26 cellular contexts compared by ENCODE assay signal in genomic region chr6:43695967-43696291, GRCh38. TPM values are rescaled to one million over a fixed set of nuclear protein-coding genes. Genes with fewer than 3 reads are reported as not detected.
DNase-seq lines count a peak whose midpoint lies in the region; ATAC-seq, FAIRE-seq and TF ChIP-seq lines count a peak whose summit lies in the region.
"Had no signal": no experiment of that assay in that cellular context is flagged by ENCODE, and none has a peak within 500 bp of the region (broad histone marks: within the 10 kb centered on the region; RNA-seq: fewer than 3 reads in every experiment).

No MANE protein-coding gene starts in this region.

- H3K4me1 ChIP-seq in muscle layer of duodenum (ENCODE audit: control insufficient read depth in 1 of 2, insufficient read depth in 2 of 2, low read length in 2 of 2): peaks cover 9 to 16% of the 10 kb centered on the region in 2 donors

- H3K27ac ChIP-seq in muscle layer of duodenum (ENCODE audit: low read length): peak overlapping the region; percentile 80
- H3K27ac ChIP-seq: cardiac muscle cell, SK-N-MC had no signal

- H3K36me3 Mint-ChIP-seq in brain (no peaks in the 10 kb centered on the region), type B pancreatic cell (no peaks in the 10 kb centered on the region)
- H3K36me3 Mint-ChIP-seq: CD8-positive, alpha-beta T cell; stimulated activated naive B cell treated with anti-CD40 and anti-IgM and Interleukin-4, amounts not matched to agents 10 μg/mL and 1 μg/mL and 100 μg/mL, for 72 hours had no signal

- no peak for ATAC-seq in stimulated activated naive CD8-positive, alpha-beta T cell treated with anti-CD3 and anti-CD28 coated beads, Interleukin-15, Interleukin-2, amounts not matched to agents 100 U/mL and 50 U/mL, for 24 hours
- ATAC-seq: CD8-positive, alpha-beta T cell; stimulated activated naive B cell treated with anti-CD40 and anti-IgM and Interleukin-4, amounts not matched to agents 10 μg/mL and 1 μg/mL and 100 μg/mL, for 72 hours had no signal

- no peak for FAIRE-seq in HTR-8/SVneo (lab: Jason Lieb, UNC)

- peaks cover 30% of the 10 kb centered on the region for H3K27me3 Mint-ChIP-seq in brain
- H3K27me3 Mint-ChIP-seq in type B pancreatic cell: no peaks in the 10 kb centered on the region

- H3K27me3 ChIP-seq in muscle layer of duodenum (ENCODE audit: low read depth, low read length): no peaks in the 10 kb centered on the region
- H3K27me3 ChIP-seq: cardiac muscle cell had no signal

- peaks cover 47% of the 10 kb centered on the region for H3K4me1 Mint-ChIP-seq in brain
- peaks cover 42% of the 10 kb centered on the region for H3K4me1 Mint-ChIP-seq in type B pancreatic cell (ENCODE audit: unreplicated experiment)

- DNase-seq in NCI-H748 treated with DMSO at 0.1 percent for 48 hours (lab: John Stamatoyannopoulos, UW): peak; percentile 89
- DNase-seq in NCI-H748 (lab: John Stamatoyannopoulos, UW; ENCODE audit: unreplicated experiment): no peak
- no peak for DNase-seq in type B pancreatic cell (ENCODE audit: extremely low spot score, unreplicated experiment)
- no peak for DNase-seq in NCI-H2081 (lab: John Stamatoyannopoulos, UW)
- DNase-seq in stimulated activated naive CD8-positive, alpha-beta T cell treated with anti-CD3 and anti-CD28 coated beads, Interleukin-15, Interleukin-2, amounts not matched to agents 100 U/mL and 50 U/mL, for 24 hours: no peak
- DNase-seq in HTR-8/SVneo (ENCODE audit: insufficient read length, low spot score): no peak
- DNase-seq: activated CD4-positive, alpha-beta T cell treated with anti-CD3 and anti-CD28 coated beads, Interleukin-2, amount 50 U/mL, for 1 hour; activated naive CD4-positive, alpha-beta T cell treated with anti-CD3 and anti-CD28 coated beads, Interleukin-2, amount 50 U/mL, for 16 hours; AML-193; CD8-positive, alpha-beta T cell; GDM1; HFFc6; KBM-7; MM.1S; NCI-H1417 treated with DMSO at 0.1 percent for 48 hours; occipital lobe; stimulated activated CD4-positive, alpha-beta T cell treated with anti-CD3 and anti-CD28 coated beads, Interleukin-4, amount 100 ng/mL, for 24 hours; stimulated activated naive B cell treated with anti-CD40 and anti-IgM and Interleukin-4, amounts not matched to agents 10 μg/mL and 1 μg/mL and 100 μg/mL, for 72 hours; T-helper 2 cell had no signal

- H3K27ac Mint-ChIP-seq in brain (peak overlapping the region in 4 of 5 experiments; percentile 6 to 88 (median 54)), type B pancreatic cell (peak overlapping the region; percentile 55)
- H3K27ac Mint-ChIP-seq: activated T-helper 1 cell treated with anti-CD3 and anti-CD28 coated beads, Interleukin-12 subunit alpha, Interleukin-12 subunit beta, Interleukin-2, Interleukin-4 antibody, amounts not matched to agents 30 ng/mL and 10 ng/mL and 1 ng/mL, durations not matched to agents 14 hours and 24 hours and 36 hours; CD8-positive, alpha-beta T cell; dendritic cell treated with granulocyte-macrophage colony-stimulating factor and Interleukin-4, amounts not matched to agents 40 ng/mL and 50 ng/mL, for 4 days; HFFc6; stimulated activated naive B cell treated with anti-CD40 and anti-IgM and Interleukin-4, amounts not matched to agents 10 μg/mL and 1 μg/mL and 100 μg/mL, for 72 hours had no signal

- TF ChIP-seq CTCF in brain (conservative IDR thresholded peaks at IDR 0.05) (no peak), type B pancreatic cell (conservative IDR thresholded peaks at IDR 0.05) (no peak)

- H3K9me3 ChIP-seq in muscle layer of duodenum (ENCODE audit: control insufficient read depth in 1 of 2, low read length in 2 of 2): no peaks in the 10 kb centered on the region

- no peaks in the 10 kb centered on the region for H3K36me3 ChIP-seq in muscle layer of duodenum (ENCODE audit: control insufficient read depth in 1 of 2, insufficient read depth in 2 of 2, low read length in 2 of 2)
- H3K36me3 ChIP-seq: cardiac muscle cell had no signal

- H3K9me3 Mint-ChIP-seq in brain (no peaks in the 10 kb centered on the region), type B pancreatic cell (no peaks in the 10 kb centered on the region)
- H3K9me3 Mint-ChIP-seq: activated T-helper 1 cell treated with anti-CD3 and anti-CD28 coated beads, Interleukin-12 subunit alpha, Interleukin-12 subunit beta, Interleukin-2, Interleukin-4 antibody, amounts not matched to agents 30 ng/mL and 10 ng/mL and 1 ng/mL, durations not matched to agents 14 hours and 24 hours and 36 hours; CD8-positive, alpha-beta T cell; dendritic cell treated with granulocyte-macrophage colony-stimulating factor and Interleukin-4, amounts not matched to agents 40 ng/mL and 50 ng/mL, for 4 days; HFFc6; stimulated activated naive B cell treated with anti-CD40 and anti-IgM and Interleukin-4, amounts not matched to agents 10 μg/mL and 1 μg/mL and 100 μg/mL, for 72 hours had no signal

- no peak overlapping the region for H3K4me3 ChIP-seq in muscle layer of duodenum (ENCODE audit: low read depth in 1 of 2, low read length in 2 of 2)
- H3K4me3 ChIP-seq: cardiac muscle cell, SK-N-MC had no signal

- peak overlapping the region in 1 of 5 experiments; percentile 2 for H3K4me3 Mint-ChIP-seq in brain
- peak overlapping the region; percentile 20 for H3K4me3 Mint-ChIP-seq in type B pancreatic cell
- H3K4me3 Mint-ChIP-seq: activated T-helper 1 cell treated with anti-CD3 and anti-CD28 coated beads, Interleukin-12 subunit alpha, Interleukin-12 subunit beta, Interleukin-2, Interleukin-4 antibody, amounts not matched to agents 30 ng/mL and 10 ng/mL and 1 ng/mL, durations not matched to agents 14 hours and 24 hours and 36 hours; CD8-positive, alpha-beta T cell; dendritic cell treated with granulocyte-macrophage colony-stimulating factor and Interleukin-4, amounts not matched to agents 40 ng/mL and 50 ng/mL, for 4 days; HFFc6 had no signal

RNA-seq across cellular contexts. Expression of gene MRPS18A, which starts 8.3 kb away (rescaled TPM):
- 89.2 TPM for polyA plus RNA-seq in brain (ENCODE audit: insufficient read depth, low read depth, low replicate concordance)
- 43.7 and 49.1 TPM in 2 replicates for total RNA-seq in type B pancreatic cell (ENCODE audit: low replicate concordance)

RNA-seq across cellular contexts. Expression of gene RSPH9, which starts 51.1 kb away (rescaled TPM):
- polyA plus RNA-seq in brain (ENCODE audit: insufficient read depth, low read depth, low replicate concordance): 4.1 TPM
- total RNA-seq in type B pancreatic cell (ENCODE audit: low replicate concordance): 0.14 and 0.53 TPM in 2 replicates
- total RNA-seq: A172; activated T-helper 1 cell treated with anti-CD3 and anti-CD28 coated beads, Interleukin-12 subunit alpha, Interleukin-12 subunit beta, Interleukin-2, Interleukin-4 antibody, amounts not matched to agents 30 ng/mL and 10 ng/mL and 1 ng/mL, durations not matched to agents 14 hours and 24 hours and 36 hours; CD8-positive, alpha-beta T cell had no signal
